ENCODE assay signal across 10 cellular contexts in genomic region chr19:52200044-52200443, GRCh38. TPM values are rescaled to one million over a fixed set of nuclear protein-coding genes. Genes with fewer than 3 reads are reported as not detected.
DNase-seq lines count a peak whose midpoint lies in the region; ATAC-seq and TF ChIP-seq lines count a peak whose summit lies in the region.
"Had no signal": no experiment of that assay in that cellular context is flagged by ENCODE, and none has a peak within 500 bp of the region (broad histone marks: within the 10 kb centered on the region; RNA-seq: fewer than 3 reads in every experiment).

No MANE protein-coding gene starts in this region.

- H3K4me3 Mint-ChIP-seq in activated T-helper 17 cell treated with anti-CD3 and anti-CD28 coated beads, Interleukin-2, amount 50 U/mL, for 72 hours: no peak overlapping the region
- no peak overlapping the region for H3K4me3 Mint-ChIP-seq in activated CD4-positive, alpha-beta memory T cell treated with anti-CD3 and anti-CD28 coated beads, Interleukin-2, amount 10 ng/mL, durations not matched to agents 7 days and 5 days
- H3K4me3 Mint-ChIP-seq: naive B cell had no signal

- H3K4me1 Mint-ChIP-seq in activated T-helper 17 cell treated with anti-CD3 and anti-CD28 coated beads, Interleukin-2, amount 50 U/mL, for 72 hours: peaks cover 14% of the 10 kb centered on the region
- H3K4me1 Mint-ChIP-seq in activated CD4-positive, alpha-beta memory T cell treated with anti-CD3 and anti-CD28 coated beads, Interleukin-2, amount 10 ng/mL, durations not matched to agents 7 days and 5 days: peaks cover 2% of the 10 kb centered on the region

- peak overlapping the region; percentile 84 for H3K27ac ChIP-seq in psoas muscle

- 39 to 46% (median 39%) methylated on average over 7 of the region's 7 CpGs for WGBS in psoas muscle, 3 donors

- H3K9me3 Mint-ChIP-seq in activated T-helper 17 cell treated with anti-CD3 and anti-CD28 coated beads, Interleukin-2, amount 50 U/mL, for 72 hours: no peaks in the 10 kb centered on the region
- H3K9me3 Mint-ChIP-seq in activated CD4-positive, alpha-beta memory T cell treated with anti-CD3 and anti-CD28 coated beads, Interleukin-2, amount 10 ng/mL, durations not matched to agents 7 days and 5 days: peaks cover 3% of the 10 kb centered on the region

- H3K27me3 Mint-ChIP-seq in activated T-helper 17 cell treated with anti-CD3 and anti-CD28 coated beads, Interleukin-2, amount 50 U/mL, for 72 hours: no peaks in the 10 kb centered on the region
- no peaks in the 10 kb centered on the region for H3K27me3 Mint-ChIP-seq in activated CD4-positive, alpha-beta memory T cell treated with anti-CD3 and anti-CD28 coated beads, Interleukin-2, amount 10 ng/mL, durations not matched to agents 7 days and 5 days
- H3K27me3 Mint-ChIP-seq: naive B cell had no signal

- H3K36me3 ChIP-seq in psoas muscle (ENCODE audit: insufficient read depth in 1 of 2, low read depth in 1 of 2): peaks cover 23 to 82% of the 10 kb centered on the region in 2 donors

- H3K9me3 ChIP-seq in psoas muscle: no peaks in the 10 kb centered on the region

- peaks cover 81% of the 10 kb centered on the region for H3K4me1 ChIP-seq in psoas muscle

- ATAC-seq in activated T-helper 17 cell treated with anti-CD3 and anti-CD28 coated beads, Interleukin-2, amount 50 U/mL, for 72 hours (replicated peaks): peak; percentile 21
- peak; percentile 93 to 97 (median 95) for ATAC-seq in psoas muscle
- no peak for ATAC-seq in GM21526 (IDR thresholded peaks at IDR 0.05; ENCODE audit: low FRiP score, unreplicated experiment)
- ATAC-seq in HG03571 (IDR thresholded peaks at IDR 0.05; ENCODE audit: unreplicated experiment): no peak

- no peaks in the 10 kb centered on the region for H3K27me3 ChIP-seq in psoas muscle (ENCODE audit: insufficient read depth in 3 of 3, low read length in 2 of 3)

- DNase-seq in AG20443 (ENCODE audit: low spot score) (peak; percentile 86), foreskin fibroblast (peak; percentile 81 to 90), psoas muscle (peak; percentile 48 to 66), 8988T (no peak)
- no peak for DNase-seq in activated CD4-positive, alpha-beta memory T cell treated with anti-CD3 and anti-CD28 coated beads, Interleukin-2, amount 10 ng/mL, durations not matched to agents 7 days and 5 days
- DNase-seq: activated CD4-positive, alpha-beta T cell treated with anti-CD3 and anti-CD28 coated beads, Interleukin-2, amount 50 U/mL, for 1 hour; naive B cell had no signal

- no peak overlapping the region for H3K4me3 ChIP-seq in foreskin fibroblast (ENCODE audit: low read depth in 1 of 2, low read length in 2 of 2)
- H3K4me3 ChIP-seq in psoas muscle: peak overlapping the region; percentile 13

- H3K27ac Mint-ChIP-seq in activated T-helper 17 cell treated with anti-CD3 and anti-CD28 coated beads, Interleukin-2, amount 50 U/mL, for 72 hours: no peak overlapping the region
- no peak overlapping the region for H3K27ac Mint-ChIP-seq in activated CD4-positive, alpha-beta memory T cell treated with anti-CD3 and anti-CD28 coated beads, Interleukin-2, amount 10 ng/mL, durations not matched to agents 7 days and 5 days

- intact Hi-C loops in psoas muscle (cut with DNase I): no loop called here

- POLR2A ChIA-PET in activated CD4-positive, alpha-beta memory T cell treated with anti-CD3 and anti-CD28 coated beads, Interleukin-2, amount 10 ng/mL, durations not matched to agents 7 days and 5 days (lab: Charles Lee): no interaction called here

- TF ChIP-seq CTCF in foreskin fibroblast (IDR thresholded peaks at IDR 0.05; ENCODE audit: low read depth, low read length): no peak
- TF ChIP-seq CTCF in psoas muscle (IDR thresholded peaks at IDR 0.05): no peak

- CTCF ChIA-PET in activated CD4-positive, alpha-beta memory T cell treated with anti-CD3 and anti-CD28 coated beads, Interleukin-2, amount 10 ng/mL, durations not matched to agents 7 days and 5 days (lab: Charles Lee): interaction anchor here (1.0 to 1.9 kb wide), 2 partner anchors 37 to 61 kb away, joined by 3 to 4 read pairs; partner anchors contain the start of gene ZNF616

- H3K36me3 Mint-ChIP-seq in activated T-helper 17 cell treated with anti-CD3 and anti-CD28 coated beads, Interleukin-2, amount 50 U/mL, for 72 hours (ENCODE audit: low read depth): peaks cover 79% of the 10 kb centered on the region
- H3K36me3 Mint-ChIP-seq in activated CD4-positive, alpha-beta memory T cell treated with anti-CD3 and anti-CD28 coated beads, Interleukin-2, amount 10 ng/mL, durations not matched to agents 7 days and 5 days (ENCODE audit: low read depth): peaks cover 93% of the 10 kb centered on the region

RNA-seq across cellular contexts. Expression of gene PPP2R1A, which starts 10.2 kb away (rescaled TPM):
- 100 to 1,000 TPM; 165 to 201 TPM for total RNA-seq in activated T-helper 17 cell treated with anti-CD3 and anti-CD28 coated beads, Interleukin-2, amount 50 U/mL, for 72 hours
- 100 to 1,000 TPM; 182 to 340 (median 268) TPM for total RNA-seq in psoas muscle
- polyA plus RNA-seq in psoas muscle: 100 to 1,000 TPM; 127 to 400 (median 139) TPM
- total RNA-seq in activated CD4-positive, alpha-beta memory T cell treated with anti-CD3 and anti-CD28 coated beads, Interleukin-2, amount 10 ng/mL, durations not matched to agents 7 days and 5 days: 100 to 1,000 TPM; 203 to 209 TPM

RNA-seq across cellular contexts. Expression of gene ZNF836, which starts 28.6 kb away (rescaled TPM):
- total RNA-seq in activated T-helper 17 cell treated with anti-CD3 and anti-CD28 coated beads, Interleukin-2, amount 50 U/mL, for 72 hours: 10 to 100 TPM in 1 of 2 donors, 1 to 10 TPM in 1; 8.8 to 15.1 TPM
- 1 to 10 TPM; 2.1 to 6.4 (median 3.9) TPM for total RNA-seq in psoas muscle
- polyA plus RNA-seq in psoas muscle: 1 to 10 TPM; 1.3 to 4.4 (median 1.8) TPM
- 10 to 100 TPM; 17.3 to 18.0 TPM for total RNA-seq in activated CD4-positive, alpha-beta memory T cell treated with anti-CD3 and anti-CD28 coated beads, Interleukin-2, amount 10 ng/mL, durations not matched to agents 7 days and 5 days

Comparison
In these comparisons a context has a peak if more than half of its experiments do, and no peak if none do; other contexts are left out.
1. DNase-seq: peak in AG20443 (single experiment), foreskin fibroblast (2 of 2) and psoas muscle (2 of 2); none in activated CD4-positive, alpha-beta memory T cell treated with anti-CD3 and anti-CD28 coated beads, Interleukin-2, amount 10 ng/mL, durations not matched to agents 7 days and 5 days (single experiment) and 8988T (single experiment).
2. ATAC-seq: peak in activated T-helper 17 cell treated with anti-CD3 and anti-CD28 coated beads, Interleukin-2, amount 50 U/mL, for 72 hours (single experiment) and psoas muscle (4 of 4); none in GM21526 (single experiment) and HG03571 (single experiment).